Comparison of ENCODE assay signal across 20 cellular contexts in genomic region chr13:27110056-27110746, GRCh38.
DNase-seq lines count a peak whose midpoint lies in the region; ATAC-seq, FAIRE-seq and TF ChIP-seq lines count a peak whose summit lies in the region.
"Had no signal": no experiment of that assay in that cellular context is flagged by ENCODE, and none has a peak within 500 bp of the region (broad histone marks: within the 10 kb centered on the region; RNA-seq: fewer than 3 reads in every experiment).

No MANE protein-coding gene starts in this region.

- intact Hi-C loops in HepG2 (cut with micrococcal nuclease; ENCODE audit: unreplicated experiment) = no loop called here
- intact Hi-C loops in PC-3 (cut with micrococcal nuclease) = no loop called here

- POLR2A ChIA-PET in HepG2 (lab: Yijun Ruan, JAX) = no interaction called here
- POLR2A ChIA-PET in PC-3 (lab: Charles Lee; ENCODE audit: unreplicated experiment) = interaction anchor here (0.6 kb wide), 1 partner anchor 43 kb away, joined by 13 read pairs; no protein-coding TSS in a partner anchor
- POLR2A ChIA-PET in RWPE1 (lab: Yijun Ruan, JAX; ENCODE audit: low non-redundant PET) = no interaction called here

- 96% methylated on average over 3 of the region's 3 CpGs for WGBS in liver
- WGBS in HepG2 (ENCODE audit: low lambda C conversion rate) = 98% methylated on average over 3 of the region's 3 CpGs

- TF ChIP-seq POLR2A in HepG2 (IDR thresholded peaks at IDR 0.05; ENCODE audit: insufficient read depth in 1 of 2, low read depth in 2 of 2, low read length in 2 of 2) = no peak

- no peak for FAIRE-seq in HepG2 (lab: Jason Lieb, UNC)
- FAIRE-seq: HTR-8/SVneo had no signal

- H3K9me2 ChIP-seq in PC-3 (replicated peaks; ENCODE audit: low read length) = no peaks in the 10 kb centered on the region
- H3K9me2 ChIP-seq: SK-N-SH had no signal

- peaks cover 0 to 7% (median 4%) of the 10 kb centered on the region in 4 donors for H3K36me3 ChIP-seq in liver (ENCODE audit: control insufficient read depth in 4 of 4, insufficient read depth in 3 of 4, low read depth in 1 of 4, low read length in 3 of 4)
- H3K36me3 ChIP-seq in HepG2 (replicated peaks in 1 of 2; ENCODE audit: control insufficient read depth in 1 of 2, insufficient read depth in 2 of 2, low read length in 2 of 2) = peaks cover 0 to 6% of the 10 kb centered on the region in 2 experiments; a peak in 1 of 5 replicates
- peaks cover 7% of the 10 kb centered on the region; the same call in 1 of the 2 replicates for H3K36me3 ChIP-seq in PC-3 (ENCODE audit: low read depth, low read length)

- H3K79me2 ChIP-seq in HepG2 (ENCODE audit: insufficient read depth, low read length) (no peaks in the 10 kb centered on the region), PC-3 (ENCODE audit: low read length) (peaks cover 29% of the 10 kb centered on the region; the same call in 1 of the 2 replicates)

- TF ChIP-seq RAD21 in liver (IDR thresholded peaks at IDR 0.05) (peak in 1 of 2 donors; percentile 6), HepG2 (CRISPR knock-in tag; IDR thresholded peaks at IDR 0.05) (no peak)

- no peak overlapping the region for H3K9ac ChIP-seq in liver (ENCODE audit: low read depth in 1 of 2, low read length in 2 of 2)
- H3K9ac ChIP-seq in HepG2 (ENCODE audit: insufficient read depth, low read depth, low read length) = no peak overlapping the region
- H3K9ac ChIP-seq in PC-3 (ENCODE audit: low read length) = no peak overlapping the region
- H3K9ac ChIP-seq: SK-N-SH had no signal

- BruUV-seq in HepG2 (replicated peaks; lab: Mats Ljungman, UMichigan) = no TSS peak
- no TSS peak for BruUV-seq in PC-3 (replicated peaks; lab: Mats Ljungman, UMichigan)

- ATAC-seq in HepG2 (no peak), PC-3 (peak; percentile 74)
- ATAC-seq: Panc1, T-cell had no signal

- H3K4me3 ChIP-seq in liver (ENCODE audit: low read depth in 1 of 3, low read length in 3 of 3) = no peak overlapping the region
- no peak overlapping the region for H3K4me3 ChIP-seq in HepG2 (replicated peaks in 1 of 3; ENCODE audit: insufficient read depth in 1 of 3, low read depth in 2 of 3, low read length in 3 of 3)
- no peak overlapping the region for H3K4me3 ChIP-seq in PC-3 (ENCODE audit: low read length)

- TF ChIP-seq EP300 in HepG2 (IDR thresholded peaks at IDR 0.05; ENCODE audit: low read depth in 2 of 2, low read length in 2 of 2) = no peak
- TF ChIP-seq EP300 in HepG2 (CRISPR knock-in tag; IDR thresholded peaks at IDR 0.05; ENCODE audit: borderline replicate concordance) = no peak

- H3K27me3 ChIP-seq in liver (ENCODE audit: control insufficient read depth in 4 of 4, insufficient read depth in 4 of 4, low read length in 3 of 4) (no peaks in the 10 kb centered on the region), HepG2 (ENCODE audit: control insufficient read depth in 1 of 2, insufficient read depth in 2 of 2, low read length in 2 of 2) (no peaks in the 10 kb centered on the region), PC-3 (ENCODE audit: low read length) (no peaks in the 10 kb centered on the region)

- H3K27ac ChIP-seq in liver (ENCODE audit: low read depth in 1 of 2, low read length in 2 of 2) (peak overlapping the region; percentile 64), HepG2 (ENCODE audit: extremely low read length, insufficient read depth, low read length) (no peak overlapping the region), PC-3 (ENCODE audit: low read length) (peak overlapping the region; percentile 45), RWPE1 (no peak overlapping the region)

- no peaks in the 10 kb centered on the region for H4K20me1 ChIP-seq in HepG2 (ENCODE audit: insufficient read depth, low read length)
- no peaks in the 10 kb centered on the region for H4K20me1 ChIP-seq in PC-3 (ENCODE audit: low read length)

- no peak for TF ChIP-seq CTCF in liver (IDR thresholded peaks at IDR 0.05; ENCODE audit: low read depth, low read length, missing input control)
- TF ChIP-seq CTCF in HepG2 (CRISPR knock-in tag; IDR thresholded peaks at IDR 0.05) = no peak
- TF ChIP-seq CTCF in PC-3 (conservative IDR thresholded peaks at IDR 0.05; ENCODE audit: low read depth, low read length) = no peak
- TF ChIP-seq CTCF in RWPE1 (conservative IDR thresholded peaks at IDR 0.05; ENCODE audit: low read depth) = no peak

- H3F3A ChIP-seq in PC-3 (ENCODE audit: low read length, unreplicated experiment) = no peaks in the 10 kb centered on the region

- in situ Hi-C loops in HepG2 (cut with HindIII; ENCODE audit: extremely low pct_ligation_motif_present, low pct_unique_long_range_greater_than_20kb) = no loop called here

- peaks cover 0 to 6% (median 3%) of the 10 kb centered on the region in 4 donors for H3K4me1 ChIP-seq in liver (ENCODE audit: control insufficient read depth in 4 of 4, insufficient read depth in 4 of 4, low read length in 3 of 4)
- peaks cover 6% of the 10 kb centered on the region; the same call in 1 of the 2 replicates for H3K4me1 ChIP-seq in HepG2 (ENCODE audit: insufficient read depth, low read length)
- H3K4me1 ChIP-seq in PC-3 (ENCODE audit: insufficient read depth, low read length) = peaks cover 10% of the 10 kb centered on the region

- CTCF ChIA-PET in HepG2 (lab: Yijun Ruan, JAX; ENCODE audit: low intra/inter-chr PET ratio, low total read pairs) (no interaction called here), PC-3 (lab: Charles Lee) (interaction anchor here (0.6 kb wide), 1 partner anchor 9 kb away, joined by 6 read pairs; no protein-coding TSS in a partner anchor), RWPE1 (lab: Yijun Ruan, JAX) (interaction anchor here (0.6 kb wide), 1 partner anchor 229 kb away, joined by 4 read pairs; no protein-coding TSS in a partner anchor)

- H3K9me3 ChIP-seq in liver (ENCODE audit: control insufficient read depth in 4 of 4, low read length in 3 of 4) (no peaks in the 10 kb centered on the region), HepG2 (ENCODE audit: low read length) (no peaks in the 10 kb centered on the region), PC-3 (ENCODE audit: low read length) (no peaks in the 10 kb centered on the region)
- H3K9me3 ChIP-seq: SK-N-SH had no signal

- DNase-seq in HepG2 (ENCODE audit: low spot score) (no peak), NCI-H146 treated with DMSO at 0.1 percent for 48 hours (lab: John Stamatoyannopoulos, UW; ENCODE audit: unreplicated experiment) (peak; percentile 85), PC-3 (peak; percentile 64), RWPE1 (ENCODE audit: low spot score) (no peak), HT-29 (ENCODE audit: low spot score) (no peak), HCEC 1CT (no peak)
- DNase-seq: ACHN, AML-193, H9, MV-4-11, NCI-H1694, NCI-H2227 treated with DMSO at 0.1 percent for 48 hours, NCI-H526, SHP77, SK-N-SH, T-cell, T1000 had no signal

- no peak overlapping the region for H3K4me2 ChIP-seq in HepG2 (ENCODE audit: low read depth, low read length)
- H3K4me2 ChIP-seq in PC-3 (ENCODE audit: low read length) = no peak overlapping the region; the same call in 1 of the 2 replicates
- H3K4me2 ChIP-seq: SK-N-SH had no signal

- H2AFZ ChIP-seq in HepG2 (ENCODE audit: low read length) = no peak overlapping the region
- H2AFZ ChIP-seq in PC-3 (ENCODE audit: low read length) = no peak overlapping the region

TF ChIP-seq in liver, 16 proteins besides CTCF, POLR2A, EP300 and RAD21 (continues in another document):
- TF ChIP-seq, protein P1, sequence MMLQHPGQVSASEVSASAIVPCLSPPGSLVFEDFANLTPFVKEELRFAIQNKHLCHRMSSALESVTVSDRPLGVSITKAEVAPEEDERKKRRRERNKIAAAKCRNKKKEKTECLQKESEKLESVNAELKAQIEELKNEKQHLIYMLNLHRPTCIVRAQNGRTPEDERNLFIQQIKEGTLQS (IDR thresholded peaks at IDR 0.05) = no peak
- TF ChIP-seq JUND (IDR thresholded peaks at IDR 0.05) (peak; percentile 66 to 84), FOXA2 (IDR thresholded peaks at IDR 0.05) (no peak), SP1 (IDR thresholded peaks at IDR 0.05) (no peak), NR2F2 (IDR thresholded peaks at IDR 0.05) (no peak), HNF4A (conservative IDR thresholded peaks at IDR 0.05) (peak in 1 of 2 donors; percentile 39)

TF ChIP-seq in HepG2, 621 proteins besides CTCF, POLR2A, EP300 and RAD21:
- TF ChIP-seq, protein P2, sequence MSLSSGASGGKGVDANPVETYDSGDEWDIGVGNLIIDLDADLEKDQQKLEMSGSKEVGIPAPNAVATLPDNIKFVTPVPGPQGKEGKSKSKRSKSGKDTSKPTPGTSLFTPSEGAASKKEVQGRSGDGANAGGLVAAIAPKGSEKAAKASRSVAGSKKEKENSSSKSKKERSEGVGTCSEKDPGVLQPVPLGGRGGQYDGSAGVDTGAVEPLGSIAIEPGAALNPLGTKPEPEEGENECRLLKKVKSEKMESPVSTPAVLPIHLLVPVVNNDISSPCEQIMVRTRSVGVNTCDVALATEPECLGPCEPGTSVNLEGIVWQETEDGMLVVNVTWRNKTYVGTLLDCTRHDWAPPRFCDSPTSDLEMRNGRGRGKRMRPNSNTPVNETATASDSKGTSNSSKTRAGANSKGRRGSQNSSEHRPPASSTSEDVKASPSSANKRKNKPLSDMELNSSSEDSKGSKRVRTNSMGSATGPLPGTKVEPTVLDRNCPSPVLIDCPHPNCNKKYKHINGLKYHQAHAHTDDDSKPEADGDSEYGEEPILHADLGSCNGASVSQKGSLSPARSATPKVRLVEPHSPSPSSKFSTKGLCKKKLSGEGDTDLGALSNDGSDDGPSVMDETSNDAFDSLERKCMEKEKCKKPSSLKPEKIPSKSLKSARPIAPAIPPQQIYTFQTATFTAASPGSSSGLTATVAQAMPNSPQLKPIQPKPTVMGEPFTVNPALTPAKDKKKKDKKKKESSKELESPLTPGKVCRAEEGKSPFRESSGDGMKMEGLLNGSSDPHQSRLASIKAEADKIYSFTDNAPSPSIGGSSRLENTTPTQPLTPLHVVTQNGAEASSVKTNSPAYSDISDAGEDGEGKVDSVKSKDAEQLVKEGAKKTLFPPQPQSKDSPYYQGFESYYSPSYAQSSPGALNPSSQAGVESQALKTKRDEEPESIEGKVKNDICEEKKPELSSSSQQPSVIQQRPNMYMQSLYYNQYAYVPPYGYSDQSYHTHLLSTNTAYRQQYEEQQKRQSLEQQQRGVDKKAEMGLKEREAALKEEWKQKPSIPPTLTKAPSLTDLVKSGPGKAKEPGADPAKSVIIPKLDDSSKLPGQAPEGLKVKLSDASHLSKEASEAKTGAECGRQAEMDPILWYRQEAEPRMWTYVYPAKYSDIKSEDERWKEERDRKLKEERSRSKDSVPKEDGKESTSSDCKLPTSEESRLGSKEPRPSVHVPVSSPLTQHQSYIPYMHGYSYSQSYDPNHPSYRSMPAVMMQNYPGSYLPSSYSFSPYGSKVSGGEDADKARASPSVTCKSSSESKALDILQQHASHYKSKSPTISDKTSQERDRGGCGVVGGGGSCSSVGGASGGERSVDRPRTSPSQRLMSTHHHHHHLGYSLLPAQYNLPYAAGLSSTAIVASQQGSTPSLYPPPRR (CRISPR knock-in tag; IDR thresholded peaks at IDR 0.05; ENCODE audit: borderline replicate concordance) = no peak
- TF ChIP-seq ZNF484 (CRISPR knock-in tag; IDR thresholded peaks at IDR 0.05; ENCODE audit: borderline replicate concordance, low read depth) = no peak

Comparison
In these comparisons a context has a peak if more than half of its experiments do, and no peak if none do; other contexts are left out.
1. H3K27ac ChIP-seq: peak in liver (2 of 2) and PC-3 (single experiment); none in HepG2 (single experiment) and RWPE1 (single experiment).
2. DNase-seq: peak in NCI-H146 treated with DMSO at 0.1 percent for 48 hours (single experiment) and PC-3 (single experiment); none in HepG2 (single experiment), RWPE1 (single experiment), HT-29 (single experiment) and HCEC 1CT (single experiment).